ENCODE assay signal across 23 cellular contexts in the genomic region with DNA sequence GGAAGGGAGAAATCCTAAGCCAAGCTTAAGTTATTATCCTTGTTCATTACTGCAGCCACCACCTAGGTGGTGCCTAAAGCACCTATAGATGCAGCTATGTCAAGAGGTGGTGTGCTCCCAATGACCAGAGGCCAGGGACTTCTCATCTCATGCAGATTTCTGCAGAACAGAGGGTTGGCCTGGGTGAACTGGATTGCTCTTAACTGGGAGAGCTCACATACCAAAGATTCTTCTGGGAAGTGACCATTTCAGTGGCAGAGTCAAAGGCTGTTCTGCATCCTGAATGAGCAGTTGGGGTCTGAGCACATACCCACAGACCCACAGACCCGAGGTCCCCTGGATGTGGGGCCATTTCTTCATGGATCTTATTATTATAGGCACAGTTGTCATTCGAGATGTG. TPM values are rescaled to one million over a fixed set of nuclear protein-coding genes. Genes with fewer than 3 reads are reported as not detected.
"Had no signal": no experiment of that assay in that cellular context is flagged by ENCODE, and none has a peak within 500 bp of the region (broad histone marks: within the 10 kb centered on the region; RNA-seq: fewer than 3 reads in every experiment).

No MANE protein-coding gene starts in this region.

- DNase-seq: activated CD4-positive, alpha-beta T cell treated with anti-CD3 and anti-CD28 coated beads for 36 hours; activated CD4-positive, alpha-beta T cell treated with anti-CD3 and anti-CD28 coated beads, Interleukin-2, amount 50 U/mL, for 4 hours; activated naive CD4-positive, alpha-beta T cell treated with Interleukin-2 at 50 U/mL for 16 hours; activated naive CD8-positive, alpha-beta T cell treated with anti-CD3 and anti-CD28 coated beads, Interleukin-2, amount 10 ng/mL, durations not matched to agents 7 days and 5 days; activated T-cell treated with anti-CD3 and anti-CD28 coated beads, Interleukin-2, amount 50 U/mL, for 48 hours; amniotic stem cell; esophagus squamous epithelium; left colon; lower lobe of right lung; naive B cell; ovary; stimulated activated CD4-positive, alpha-beta T cell treated with anti-CD3 and anti-CD28 coated beads, Interleukin-12 subunit alpha, Interleukin-12 subunit beta, amount 100 ng/mL, for 4 hours; stimulated activated CD4-positive, alpha-beta T cell treated with anti-CD3 and anti-CD28 coated beads, Interleukin-4, amount 100 ng/mL, for 4 hours; T-cell had no signal

- H3K4me3 ChIP-seq: coronary artery, esophagus squamous epithelium, gastrocnemius medialis, lower lobe of right lung, ovary, prostate gland, right atrium auricular region, tibial nerve had no signal

- ATAC-seq: activated CD4-positive, alpha-beta T cell treated with anti-CD3 and anti-CD28 coated beads for 36 hours; left colon; lower lobe of right lung; T-cell had no signal

- H3K36me3 Mint-ChIP-seq: activated naive CD8-positive, alpha-beta T cell treated with anti-CD3 and anti-CD28 coated beads, Interleukin-2, amount 10 ng/mL, durations not matched to agents 7 days and 5 days; naive B cell; T-cell had no signal

- H3K9me3 ChIP-seq: esophagus squamous epithelium, gastrocnemius medialis, lower lobe of right lung, ovary, prostate gland, right atrium auricular region, tibial nerve had no signal

- H3K4me1 ChIP-seq: prostate gland had no signal

- H3K36me3 ChIP-seq: esophagus squamous epithelium, gastrocnemius medialis, lower lobe of right lung, ovary, prostate gland, right atrium auricular region, tibial nerve had no signal

- H3K4me3 Mint-ChIP-seq: activated CD4-positive, alpha-beta T cell treated with anti-CD3 and anti-CD28 coated beads for 36 hours; activated naive CD8-positive, alpha-beta T cell treated with anti-CD3 and anti-CD28 coated beads, Interleukin-2, amount 10 ng/mL, durations not matched to agents 7 days and 5 days; stimulated activated naive CD8-positive, alpha-beta T cell treated with anti-CD3 and anti-CD28 coated beads, Interleukin-15, Interleukin-2, amounts not matched to agents 100 ng/mL and 50 ng/mL, for 24 hours; T-helper 2 cell treated with Interferon-gamma antibody and Interleukin-4, amounts not matched to agents 5 μg/mL and 100 μg/mL, for 36 hours had no signal

- H3K27ac ChIP-seq: coronary artery, esophagus squamous epithelium, lower lobe of right lung, ovary, prostate gland, right atrium auricular region, tibial nerve had no signal

- H3K27me3 ChIP-seq: ovary had no signal

- H3K27ac Mint-ChIP-seq: activated CD4-positive, alpha-beta T cell treated with anti-CD3 and anti-CD28 coated beads for 36 hours; activated naive CD8-positive, alpha-beta T cell treated with anti-CD3 and anti-CD28 coated beads, Interleukin-2, amount 10 ng/mL, durations not matched to agents 7 days and 5 days; stimulated activated naive CD8-positive, alpha-beta T cell treated with anti-CD3 and anti-CD28 coated beads, Interleukin-15, Interleukin-2, amounts not matched to agents 100 ng/mL and 50 ng/mL, for 24 hours; T-cell; T-helper 2 cell treated with Interferon-gamma antibody and Interleukin-4, amounts not matched to agents 5 μg/mL and 100 μg/mL, for 36 hours had no signal

- H3K9me3 Mint-ChIP-seq: activated naive CD8-positive, alpha-beta T cell treated with anti-CD3 and anti-CD28 coated beads, Interleukin-2, amount 10 ng/mL, durations not matched to agents 7 days and 5 days; naive B cell; stimulated activated naive CD8-positive, alpha-beta T cell treated with anti-CD3 and anti-CD28 coated beads, Interleukin-15, Interleukin-2, amounts not matched to agents 100 ng/mL and 50 ng/mL, for 24 hours; T-cell; T-helper 2 cell treated with Interferon-gamma antibody and Interleukin-4, amounts not matched to agents 5 μg/mL and 100 μg/mL, for 36 hours had no signal

RNA-seq across cellular contexts. Expression of gene CRHR2, which starts 2.1 kb away (rescaled TPM):
- total RNA-seq: activated CD4-positive, alpha-beta T cell treated with anti-CD3 and anti-CD28 coated beads for 36 hours; activated CD8-positive, alpha-beta memory T cell treated with anti-CD3 and anti-CD28 coated beads for 36 hours; activated naive CD8-positive, alpha-beta T cell treated with anti-CD3 and anti-CD28 coated beads, Interleukin-2, amount 10 ng/mL, durations not matched to agents 7 days and 5 days; bronchial epithelial cell; lower lobe of right lung had no signal
